In the genomic region with DNA sequence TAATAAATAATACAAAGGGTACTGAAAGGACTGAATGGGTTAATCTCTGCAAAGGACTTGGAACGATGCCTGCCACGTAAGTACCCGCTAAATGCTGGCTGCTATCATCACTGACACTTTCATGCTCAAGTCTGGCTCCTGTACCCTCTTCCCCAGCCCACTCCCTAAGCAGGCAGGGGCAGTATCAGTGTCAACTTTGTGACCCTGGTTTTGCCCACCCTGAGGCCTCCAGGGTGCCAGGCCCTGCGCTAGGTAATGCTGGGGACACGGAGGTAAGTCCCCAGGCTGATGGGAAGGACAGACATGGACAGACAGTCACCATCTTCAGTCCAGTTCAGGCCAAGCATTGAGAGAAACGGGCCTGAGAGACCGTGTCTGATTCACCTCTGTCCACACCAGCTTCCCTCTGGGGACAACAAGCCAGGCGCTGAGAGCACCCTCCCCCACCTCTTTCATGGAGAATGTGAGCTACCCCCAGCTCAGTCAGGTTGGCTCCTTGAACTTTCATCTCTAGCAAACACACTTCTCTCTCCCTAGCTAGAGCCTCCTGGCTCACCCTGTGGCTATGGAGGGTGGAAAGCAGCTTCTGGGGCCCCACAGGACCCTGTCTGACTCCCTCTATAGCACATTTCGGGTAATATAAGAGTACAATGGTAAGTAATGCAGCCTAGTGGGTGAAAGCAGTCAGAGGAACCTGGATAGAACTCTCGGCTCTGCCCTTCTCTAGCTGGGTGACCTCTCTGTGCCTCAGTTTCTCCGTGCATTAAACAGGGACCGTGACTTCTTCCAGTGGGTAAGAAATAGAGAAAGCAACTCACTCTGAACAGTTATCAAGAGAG, we compare ENCODE assay signal across 8 cellular contexts. TPM values are rescaled to one million over a fixed set of nuclear protein-coding genes. Genes with fewer than 3 reads are reported as not detected.
DNase-seq lines count a peak whose midpoint lies in the region; ATAC-seq and TF ChIP-seq lines count a peak whose summit lies in the region.

No MANE protein-coding gene starts in this region.

- H3K27me3 ChIP-seq in CD8-positive, alpha-beta memory T cell (ENCODE audit: insufficient read depth, low read length, poor library complexity, severe bottlenecking) = no peaks in the 10 kb centered on the region
- no peaks in the 10 kb centered on the region for H3K27me3 ChIP-seq in prostate gland (replicated peaks; ENCODE audit: insufficient read depth)

- intact Hi-C loops in left cardiac atrium (cut with DNase I) = loop anchor here in 1 of 2 donors (2.0 kb wide), 1 partner anchor 27 kb away; no protein-coding TSS in a partner anchor
- intact Hi-C loops in prostate gland (cut with DNase I) = loop anchor here (2.0 to 5.0 kb wide), 2 partner anchors 25 to 337 kb away; no protein-coding TSS in a partner anchor

- no peak for ATAC-seq in left cardiac atrium
- ATAC-seq in HG03095 (IDR thresholded peaks at IDR 0.05; ENCODE audit: unreplicated experiment) = no peak

- no peak for TF ChIP-seq POLR2A in prostate gland (IDR thresholded peaks at IDR 0.05)

- H3K36me3 Mint-ChIP-seq in CD8-positive, alpha-beta memory T cell = peaks cover 0 to 16% (median 0%) of the 10 kb centered on the region in 3 donors
- H3K36me3 Mint-ChIP-seq in IgD-negative memory B cell = no peaks in the 10 kb centered on the region
- no peaks in the 10 kb centered on the region for H3K36me3 Mint-ChIP-seq in activated naive CD4-positive, alpha-beta T cell treated with anti-CD3 and anti-CD28 coated beads, Interleukin-2, amount 50 U/mL, for 24 hours

- H3K27ac Mint-ChIP-seq in CD8-positive, alpha-beta memory T cell = peak overlapping the region; percentile 93 to 100 (median 99)
- H3K27ac Mint-ChIP-seq in IgD-negative memory B cell = peak overlapping the region; percentile 89 to 98 (median 95)
- H3K27ac Mint-ChIP-seq in activated naive CD4-positive, alpha-beta T cell treated with anti-CD3 and anti-CD28 coated beads, Interleukin-2, amount 50 U/mL, for 24 hours = peak overlapping the region; percentile 97

- peaks cover 48 to 85% (median 60%) of the 10 kb centered on the region in 3 donors for H3K4me1 Mint-ChIP-seq in CD8-positive, alpha-beta memory T cell
- peaks cover 6 to 24% (median 16%) of the 10 kb centered on the region in 3 donors for H3K4me1 Mint-ChIP-seq in IgD-negative memory B cell
- H3K4me1 Mint-ChIP-seq in activated naive CD4-positive, alpha-beta T cell treated with anti-CD3 and anti-CD28 coated beads, Interleukin-2, amount 50 U/mL, for 24 hours = peaks cover 58% of the 10 kb centered on the region

- WGBS in prostate gland = 11% methylated on average over 12 of the region's 12 CpGs

- peaks cover 33% of the 10 kb centered on the region for H3K4me1 ChIP-seq in CD8-positive, alpha-beta memory T cell (ENCODE audit: insufficient read depth, low read length)
- H3K4me1 ChIP-seq in prostate gland (replicated peaks) = peaks cover 8% of the 10 kb centered on the region

- H3K9me3 ChIP-seq in CD8-positive, alpha-beta memory T cell (ENCODE audit: low read length) = no peaks in the 10 kb centered on the region
- H3K9me3 ChIP-seq in prostate gland = no peaks in the 10 kb centered on the region

- H3K27ac ChIP-seq in CD8-positive, alpha-beta memory T cell (ENCODE audit: low read depth, low read length) = peak overlapping the region; percentile 94
- H3K27ac ChIP-seq in prostate gland = peak overlapping the region; percentile 85 to 86

- H3K4me3 Mint-ChIP-seq in CD8-positive, alpha-beta memory T cell = peak overlapping the region; percentile 89 to 99 (median 95)
- peak overlapping the region; percentile 89 to 98 (median 96) for H3K4me3 Mint-ChIP-seq in IgD-negative memory B cell
- H3K4me3 Mint-ChIP-seq in activated naive CD4-positive, alpha-beta T cell treated with anti-CD3 and anti-CD28 coated beads, Interleukin-2, amount 50 U/mL, for 24 hours = peak overlapping the region; percentile 100

- H3K4me3 ChIP-seq in CD8-positive, alpha-beta memory T cell (ENCODE audit: low read length) = peak overlapping the region; percentile 97
- H3K4me3 ChIP-seq in prostate gland = peak overlapping the region; percentile 61 to 76

- POLR2A ChIA-PET in CD8-positive, alpha-beta memory T cell (lab: Charles Lee) = interaction anchor here (0.6 to 1.1 kb wide), 2 partner anchors 12 to 72 kb away, joined by 5 read pairs; no protein-coding TSS in a partner anchor

- peaks cover 0 to 7% of the 10 kb centered on the region in 2 donors for H3K27me3 Mint-ChIP-seq in CD8-positive, alpha-beta memory T cell
- no peaks in the 10 kb centered on the region for H3K27me3 Mint-ChIP-seq in IgD-negative memory B cell
- H3K27me3 Mint-ChIP-seq in activated naive CD4-positive, alpha-beta T cell treated with anti-CD3 and anti-CD28 coated beads, Interleukin-2, amount 50 U/mL, for 24 hours = no peaks in the 10 kb centered on the region

- H3K9me3 Mint-ChIP-seq in CD8-positive, alpha-beta memory T cell = no peaks in the 10 kb centered on the region
- H3K9me3 Mint-ChIP-seq in IgD-negative memory B cell = no peaks in the 10 kb centered on the region
- no peaks in the 10 kb centered on the region for H3K9me3 Mint-ChIP-seq in activated naive CD4-positive, alpha-beta T cell treated with anti-CD3 and anti-CD28 coated beads, Interleukin-2, amount 50 U/mL, for 24 hours

- DNase-seq in CD8-positive, alpha-beta memory T cell = peak in 1 of 5 donors; percentile 43
- DNase-seq in left cardiac atrium (peak; percentile 38), prostate gland (ENCODE audit: low spot score) (no peak), SHP77 treated with DMSO at 0.1 percent for 48 hours (lab: John Stamatoyannopoulos, UW) (no peak), NCI-H2171 treated with DMSO at 0.1 percent for 48 hours (lab: John Stamatoyannopoulos, UW) (no peak)

- no peaks in the 10 kb centered on the region for H3K36me3 ChIP-seq in CD8-positive, alpha-beta memory T cell (ENCODE audit: insufficient read depth, low read length)
- H3K36me3 ChIP-seq in prostate gland = no peaks in the 10 kb centered on the region

- CTCF ChIA-PET in CD8-positive, alpha-beta memory T cell (lab: Charles Lee) = interaction anchor here (0.8 to 0.9 kb wide), 3 partner anchors 24 to 42 kb away, joined by 3 to 4 read pairs (median 4); no protein-coding TSS in a partner anchor

- TF ChIP-seq CTCF in prostate gland (IDR thresholded peaks at IDR 0.05) = no peak

RNA-seq across cellular contexts. Expression of a gene that starts 0.8 kb away (rescaled TPM):
- total RNA-seq in CD8-positive, alpha-beta memory T cell = 100 to 1,000 TPM; 122 to 124 TPM
- 80.0 TPM for polyA plus RNA-seq in CD8-positive, alpha-beta memory T cell
- 91.4 TPM for polyA plus RNA-seq in IgD-negative memory B cell
- total RNA-seq in left cardiac atrium (100 to 1,000 TPM; 225 to 267 TPM), prostate gland (100 to 1,000 TPM in 1 of 2 donors, 10 to 100 TPM in 1; 82.8 to 118 TPM)

RNA-seq across cellular contexts. Expression of a gene that starts 3.4 kb away (rescaled TPM):
- total RNA-seq in CD8-positive, alpha-beta memory T cell = 10 to 100 TPM; 24.9 to 25.0 TPM
- 1.5 TPM for polyA plus RNA-seq in CD8-positive, alpha-beta memory T cell
- polyA plus RNA-seq in IgD-negative memory B cell = not detected
- total RNA-seq in left cardiac atrium (1 to 10 TPM; 1.3 to 2.5 TPM), prostate gland (1 to 10 TPM in 1 of 2 donors, not detected in 1; 4.2 TPM)

RNA-seq across cellular contexts. Expression of a gene that starts 7.0 kb away (rescaled TPM):
- total RNA-seq in CD8-positive, alpha-beta memory T cell = 100 to 1,000 TPM; 866 to 901 TPM
- 2,087 TPM for polyA plus RNA-seq in CD8-positive, alpha-beta memory T cell
- 66.0 TPM for polyA plus RNA-seq in IgD-negative memory B cell
- total RNA-seq in left cardiac atrium (1 to 10 TPM in 1 of 2 donors, under 1 TPM in 1; 0.89 to 4.0 TPM), prostate gland (1 to 10 TPM in 1 of 2 donors, not detected in 1; 1.8 TPM)

RNA-seq across cellular contexts. Expression of a gene that starts 22.3 kb away (rescaled TPM):
- total RNA-seq in CD8-positive, alpha-beta memory T cell = under 1 TPM; 0.66 to 0.93 TPM
- 0.38 TPM for polyA plus RNA-seq in CD8-positive, alpha-beta memory T cell
- 0.24 TPM for polyA plus RNA-seq in IgD-negative memory B cell
- total RNA-seq in left cardiac atrium (not detected), prostate gland (not detected)

RNA-seq across cellular contexts. Expression of a gene that starts 23.5 kb away (rescaled TPM):
- total RNA-seq in CD8-positive, alpha-beta memory T cell = 1 to 10 TPM; 3.3 to 3.6 TPM
- polyA plus RNA-seq in CD8-positive, alpha-beta memory T cell = 0.29 TPM
- 1.5 TPM for polyA plus RNA-seq in IgD-negative memory B cell
- total RNA-seq in left cardiac atrium (1 to 10 TPM; 1.5 to 1.8 TPM), prostate gland (1 to 10 TPM; 2.3 to 9.9 TPM)

Comparison
In these comparisons a context has a peak if more than half of its experiments do, and no peak if none do; other contexts are left out.
1. RNA of a gene that starts 3.4 kb away (total RNA-seq): 24.9 to 25.0 TPM in CD8-positive, alpha-beta memory T cell; 4.2 TPM in prostate gland and 1.3 to 2.5 TPM in left cardiac atrium; every median in the first group is over 4 times any median in the second.
2. RNA of a gene that starts 7.0 kb away (total RNA-seq): 866 to 901 TPM in CD8-positive, alpha-beta memory T cell; 0.89 to 4.0 TPM in left cardiac atrium and 1.8 TPM in prostate gland; every median in the first group is over 100 times any median in the second.
3. Peak in every context shown above with its lines, with median percentiles within 50 percentile points of each other: H3K27ac Mint-ChIP-seq and H3K4me3 Mint-ChIP-seq.